ENCODE assay signal across 22 cellular contexts in genomic region chr22:24398409-24398808, GRCh38. TPM values are rescaled to one million over a fixed set of nuclear protein-coding genes. Genes with fewer than 3 reads are reported as not detected.
DNase-seq lines count a peak whose midpoint lies in the region; ATAC-seq and TF ChIP-seq lines count a peak whose summit lies in the region.
"Had no signal": no experiment of that assay in that cellular context is flagged by ENCODE, and none has a peak within 500 bp of the region (broad histone marks: within the 10 kb centered on the region; RNA-seq: fewer than 3 reads in every experiment).

No MANE protein-coding gene starts in this region.

- H3K27ac Mint-ChIP-seq in activated CD8-positive, alpha-beta memory T cell treated with anti-CD3 and anti-CD28 coated beads, Interleukin-2, amount 10 ng/mL, durations not matched to agents 7 days and 5 days, result peak overlapping the region; percentile 6
- peak overlapping the region in 2 of 3 experiments; percentile 20 to 27; a peak in 2 of 7 replicates for H3K27ac Mint-ChIP-seq in H9
- H3K27ac Mint-ChIP-seq in activated CD8-positive, alpha-beta T cell treated with anti-CD3 and anti-CD28 coated beads for 36 hours, result peak overlapping the region; percentile 51
- H3K27ac Mint-ChIP-seq in naive thymus-derived CD4-positive, alpha-beta T cell, result peak overlapping the region in 5 of 9 donors; percentile 34 to 77 (median 59)
- H3K27ac Mint-ChIP-seq: mesothelial cell of epicardium had no signal

- no peaks in the 10 kb centered on the region for H3K27me3 ChIP-seq in H9 (ENCODE audit: insufficient read depth, low read length)
- no peaks in the 10 kb centered on the region for H3K27me3 ChIP-seq in naive thymus-derived CD4-positive, alpha-beta T cell (ENCODE audit: control insufficient read depth in 2 of 2, insufficient read depth in 2 of 2, low read length in 2 of 2)
- no peaks in the 10 kb centered on the region for H3K27me3 ChIP-seq in dorsolateral prefrontal cortex

- no peak overlapping the region for H3T11ph ChIP-seq in H9 (ENCODE audit: low read length)

- no peak overlapping the region for H2BK5ac ChIP-seq in H9 (ENCODE audit: insufficient read length, low read length)

- no peak overlapping the region for H3K4me2 ChIP-seq in H9 (ENCODE audit: insufficient read depth, insufficient read length, low read length)
- H3K4me2 ChIP-seq: A549 had no signal

- H2AFZ ChIP-seq in H9 (ENCODE audit: low read length), result no peak overlapping the region

- no peak for DNase-seq in activated CD8-positive, alpha-beta memory T cell treated with anti-CD3 and anti-CD28 coated beads, Interleukin-2, amount 10 ng/mL, durations not matched to agents 7 days and 5 days
- no peak for DNase-seq in activated CD8-positive, alpha-beta memory T cell treated with anti-CD3 and anti-CD28 coated beads for 24 hours
- DNase-seq in H9, result no peak
- DNase-seq in activated CD8-positive, alpha-beta T cell treated with anti-CD3 and anti-CD28 coated beads for 36 hours, result no peak
- DNase-seq in naive thymus-derived CD4-positive, alpha-beta T cell, result no peak
- no peak for DNase-seq in dorsolateral prefrontal cortex
- DNase-seq in NCI-H2081 (lab: John Stamatoyannopoulos, UW), result no peak
- DNase-seq: activated gamma-delta T cell; CD4-positive, CD25-positive, alpha-beta regulatory T cell; DMS53; NCI-H187; NCI-H345; NK-92 treated with Interleukin-12 subunit alpha and Interleukin-12 subunit beta, amount 100 ng/mL, for 24 hours; stimulated activated CD4-positive, alpha-beta T cell treated with anti-CD3 and anti-CD28 coated beads, Interleukin-15, amount 100 ng/mL, for 24 hours; stimulated activated naive CD8-positive, alpha-beta T cell treated with anti-CD3 and anti-CD28 coated beads, Interleukin-15, Interleukin-2, amounts not matched to agents 100 U/mL and 50 U/mL, for 24 hours; trophoblast cell had no signal

- TF ChIP-seq CTCF in H9 (conservative IDR thresholded peaks at IDR 0.05) (no peak), dorsolateral prefrontal cortex (IDR thresholded peaks at IDR 0.05 in 54 of 56, conservative IDR thresholded peaks at IDR 0.05 in 2 of 56; ENCODE audit: low read depth in 1 of 56, partially characterized antibody in 56 of 56) (no peak)
- no peak for TF ChIP-seq CTCF in activated CD8-positive, alpha-beta T cell treated with anti-CD3 and anti-CD28 coated beads for 36 hours (IDR thresholded peaks at IDR 0.05)

- H3K36me3 ChIP-seq in naive thymus-derived CD4-positive, alpha-beta T cell (ENCODE audit: control insufficient read depth in 2 of 3, insufficient read depth in 3 of 3, low read length in 3 of 3), result peaks cover 0 to 21% (median 0%) of the 10 kb centered on the region in 3 experiments

- H2BK12ac ChIP-seq in H9 (ENCODE audit: insufficient read length, low read depth, low read length), result no peak overlapping the region

- no peak overlapping the region for H3K9ac ChIP-seq in H9 (ENCODE audit: extremely low read depth, insufficient read length, low read length)

- no peak overlapping the region for H2BK15ac ChIP-seq in H9 (ENCODE audit: low read depth, low read length)

- POLR2A ChIA-PET in activated CD8-positive, alpha-beta T cell treated with anti-CD3 and anti-CD28 coated beads for 36 hours (lab: Charles Lee), result no interaction called here
- POLR2A ChIA-PET in naive thymus-derived CD4-positive, alpha-beta T cell (lab: Charles Lee), result interaction anchor here (0.6 to 1.1 kb wide), 2 partner anchors 11 to 40 kb away, joined by 3 to 5 read pairs; no protein-coding TSS in a partner anchor

- no peak overlapping the region for H3K4me3 Mint-ChIP-seq in activated CD8-positive, alpha-beta memory T cell treated with anti-CD3 and anti-CD28 coated beads, Interleukin-2, amount 10 ng/mL, durations not matched to agents 7 days and 5 days
- H3K4me3 Mint-ChIP-seq in H9, result no peak overlapping the region
- no peak overlapping the region for H3K4me3 Mint-ChIP-seq in activated CD8-positive, alpha-beta T cell treated with anti-CD3 and anti-CD28 coated beads for 36 hours
- H3K4me3 Mint-ChIP-seq in naive thymus-derived CD4-positive, alpha-beta T cell, result peak overlapping the region in 1 of 10 donors; percentile 13
- H3K4me3 Mint-ChIP-seq: mesothelial cell of epicardium had no signal

- no peaks in the 10 kb centered on the region for H3K4me1 ChIP-seq in H9 (ENCODE audit: insufficient read depth, low read length)
- H3K4me1 ChIP-seq in naive thymus-derived CD4-positive, alpha-beta T cell (ENCODE audit: control insufficient read depth in 2 of 2, insufficient read depth in 2 of 2, low read length in 2 of 2), result no peaks in the 10 kb centered on the region

- H3K14ac ChIP-seq in H9 (ENCODE audit: insufficient read depth, low read length), result no peak overlapping the region

- H3K27me3 Mint-ChIP-seq in activated CD8-positive, alpha-beta memory T cell treated with anti-CD3 and anti-CD28 coated beads, Interleukin-2, amount 10 ng/mL, durations not matched to agents 7 days and 5 days, result no peaks in the 10 kb centered on the region
- no peaks in the 10 kb centered on the region for H3K27me3 Mint-ChIP-seq in H9 (ENCODE audit: low read depth)
- no peaks in the 10 kb centered on the region for H3K27me3 Mint-ChIP-seq in activated CD8-positive, alpha-beta T cell treated with anti-CD3 and anti-CD28 coated beads for 36 hours
- H3K27me3 Mint-ChIP-seq in naive thymus-derived CD4-positive, alpha-beta T cell, result no peaks in the 10 kb centered on the region
- H3K27me3 Mint-ChIP-seq: CD4-positive, CD25-positive, alpha-beta regulatory T cell had no signal

- H3K23ac ChIP-seq in H9 (ENCODE audit: insufficient read length, low read depth, low read length), result no peak overlapping the region

- no peaks in the 10 kb centered on the region for H3K9me3 Mint-ChIP-seq in activated CD8-positive, alpha-beta memory T cell treated with anti-CD3 and anti-CD28 coated beads, Interleukin-2, amount 10 ng/mL, durations not matched to agents 7 days and 5 days (ENCODE audit: low read depth)
- H3K9me3 Mint-ChIP-seq in H9, result no peaks in the 10 kb centered on the region
- no peaks in the 10 kb centered on the region for H3K9me3 Mint-ChIP-seq in activated CD8-positive, alpha-beta T cell treated with anti-CD3 and anti-CD28 coated beads for 36 hours
- H3K9me3 Mint-ChIP-seq in naive thymus-derived CD4-positive, alpha-beta T cell, result no peaks in the 10 kb centered on the region
- H3K9me3 Mint-ChIP-seq: CD4-positive, CD25-positive, alpha-beta regulatory T cell; mesothelial cell of epicardium had no signal

- CTCF ChIA-PET in activated CD8-positive, alpha-beta memory T cell treated with anti-CD3 and anti-CD28 coated beads, Interleukin-2, amount 10 ng/mL, durations not matched to agents 7 days and 5 days (lab: Charles Lee), result interaction anchor here (0.9 to 1.3 kb wide), 2 partner anchors 16 to 91 kb away, joined by 3 read pairs; no protein-coding TSS in a partner anchor
- CTCF ChIA-PET in activated CD8-positive, alpha-beta T cell treated with anti-CD3 and anti-CD28 coated beads for 36 hours (lab: Charles Lee), result interaction anchor here (1.5 kb wide), 1 partner anchor 104 kb away, joined by 3 read pairs; no protein-coding TSS in a partner anchor
- CTCF ChIA-PET in naive thymus-derived CD4-positive, alpha-beta T cell (lab: Charles Lee), result no interaction called here

- H3K23me2 ChIP-seq in H9 (ENCODE audit: insufficient read length, low read depth, low read length, poor library complexity, severe bottlenecking), result no peaks in the 10 kb centered on the region

- no peaks in the 10 kb centered on the region for H3K79me1 ChIP-seq in H9 (ENCODE audit: insufficient read depth, low read depth, low read length, poor library complexity, severe bottlenecking)

- peaks cover 53% of the 10 kb centered on the region for H3K4me1 Mint-ChIP-seq in activated CD8-positive, alpha-beta memory T cell treated with anti-CD3 and anti-CD28 coated beads, Interleukin-2, amount 10 ng/mL, durations not matched to agents 7 days and 5 days
- no peaks in the 10 kb centered on the region for H3K4me1 Mint-ChIP-seq in H9
- peaks cover 38% of the 10 kb centered on the region for H3K4me1 Mint-ChIP-seq in activated CD8-positive, alpha-beta T cell treated with anti-CD3 and anti-CD28 coated beads for 36 hours (ENCODE audit: low read depth)
- peaks cover 5 to 55% (median 18%) of the 10 kb centered on the region in 7 donors for H3K4me1 Mint-ChIP-seq in naive thymus-derived CD4-positive, alpha-beta T cell

- H2BK20ac ChIP-seq in H9 (ENCODE audit: low read depth, low read length, poor library complexity, severe bottlenecking), result no peak overlapping the region

- H3K4me3 ChIP-seq in naive thymus-derived CD4-positive, alpha-beta T cell (ENCODE audit: low read length), result no peak overlapping the region
- no peak overlapping the region for H3K4me3 ChIP-seq in dorsolateral prefrontal cortex
- H3K4me3 ChIP-seq: A549, coronary artery had no signal

- H3K79me2 ChIP-seq in H9 (ENCODE audit: insufficient read depth, low read length), result no peaks in the 10 kb centered on the region

- H4K91ac ChIP-seq in H9 (ENCODE audit: insufficient read length, low read depth, low read length), result no peak overlapping the region

- H3K4ac ChIP-seq in H9 (ENCODE audit: low read depth, low read length), result no peak overlapping the region

- H4K5ac ChIP-seq in H9 (ENCODE audit: insufficient read length, low read depth, low read length), result no peak overlapping the region

- no peaks in the 10 kb centered on the region for H3K9me3 ChIP-seq in H9 (ENCODE audit: control insufficient read depth, low read depth, low read length)
- H3K9me3 ChIP-seq in naive thymus-derived CD4-positive, alpha-beta T cell (ENCODE audit: control insufficient read depth in 2 of 3, low read length in 3 of 3), result no peaks in the 10 kb centered on the region
- H3K9me3 ChIP-seq: A549 had no signal

- no peak overlapping the region for H2AK5ac ChIP-seq in H9 (ENCODE audit: insufficient read length, low read length)

- no peak overlapping the region for H2BK120ac ChIP-seq in H9 (ENCODE audit: low read depth, low read length, poor library complexity, severe bottlenecking)

- no peaks in the 10 kb centered on the region for H4K20me1 ChIP-seq in H9 (ENCODE audit: control insufficient read depth, insufficient read depth, insufficient read length)

- H3K18ac ChIP-seq in H9 (ENCODE audit: insufficient read length, low read depth, low read length), result no peak overlapping the region

- H3K27ac ChIP-seq in H9 (ENCODE audit: insufficient read length, low read depth, low read length) (no peak overlapping the region), dorsolateral prefrontal cortex (no peak overlapping the region)
- H3K27ac ChIP-seq in naive thymus-derived CD4-positive, alpha-beta T cell (ENCODE audit: low read depth, low read length), result no peak overlapping the region
- H3K27ac ChIP-seq: A549, coronary artery, RWPE1, VCaP had no signal

- no peak for ATAC-seq in activated CD8-positive, alpha-beta memory T cell treated with anti-CD3 and anti-CD28 coated beads, Interleukin-2, amount 10 ng/mL, durations not matched to agents 7 days and 5 days
- ATAC-seq in activated CD8-positive, alpha-beta T cell treated with anti-CD3 and anti-CD28 coated beads for 36 hours, result no peak
- ATAC-seq in naive thymus-derived CD4-positive, alpha-beta T cell, result no peak
- ATAC-seq in HG02588 (IDR thresholded peaks at IDR 0.05; ENCODE audit: unreplicated experiment), result no peak
- ATAC-seq: A549; stimulated activated naive CD8-positive, alpha-beta T cell treated with anti-CD3 and anti-CD28 coated beads, Interleukin-15, Interleukin-2, amounts not matched to agents 100 U/mL and 50 U/mL, for 24 hours had no signal

- peaks cover 9% of the 10 kb centered on the region for H3K36me3 Mint-ChIP-seq in activated CD8-positive, alpha-beta memory T cell treated with anti-CD3 and anti-CD28 coated beads, Interleukin-2, amount 10 ng/mL, durations not matched to agents 7 days and 5 days
- H3K36me3 Mint-ChIP-seq in H9 (ENCODE audit: insufficient read depth in 1 of 3, low read depth in 3 of 3), result peaks cover 11 to 36% (median 24%) of the 10 kb centered on the region in 3 experiments; a peak in 5 of 7 replicates
- peaks cover 23% of the 10 kb centered on the region for H3K36me3 Mint-ChIP-seq in activated CD8-positive, alpha-beta T cell treated with anti-CD3 and anti-CD28 coated beads for 36 hours (ENCODE audit: low read depth)
- H3K36me3 Mint-ChIP-seq in naive thymus-derived CD4-positive, alpha-beta T cell, result peaks cover 4 to 36% (median 10%) of the 10 kb centered on the region in 5 donors

- H4K8ac ChIP-seq in H9 (replicated peaks; ENCODE audit: insufficient read length, low read depth, low read length), result no peak overlapping the region

- intact Hi-C loops in activated CD8-positive, alpha-beta T cell treated with anti-CD3 and anti-CD28 coated beads for 36 hours (cut with micrococcal nuclease), result no loop called here
- intact Hi-C loops in naive thymus-derived CD4-positive, alpha-beta T cell (cut with micrococcal nuclease), result loop anchor here (5.0 to 10.0 kb wide), 2 partner anchors 71 to 74 kb away; no protein-coding TSS in a partner anchor
- intact Hi-C loops in dorsolateral prefrontal cortex (cut with DNase I), result no loop called here

- no peak overlapping the region for H3K56ac ChIP-seq in H9 (ENCODE audit: insufficient read length, low read depth, low read length)

RNA-seq across cellular contexts. Expression of gene ADORA2A, which starts 29.0 kb away (rescaled TPM):
- 10 to 100 TPM; 19.7 to 21.1 TPM for total RNA-seq in activated CD8-positive, alpha-beta memory T cell treated with anti-CD3 and anti-CD28 coated beads, Interleukin-2, amount 10 ng/mL, durations not matched to agents 7 days and 5 days
- total RNA-seq in H9 (2021) (3.5 and 3.9 TPM in 2 replicates), dorsolateral prefrontal cortex (10 to 100 TPM in 68 of 120 experiments, 1 to 10 TPM in 52; 3.3 to 35.0 (median 10.9) TPM)
- total RNA-seq in activated CD8-positive, alpha-beta T cell treated with anti-CD3 and anti-CD28 coated beads for 36 hours, result 10 to 100 TPM; 41.4 to 42.9 TPM
- 10 to 100 TPM; 22.5 to 43.7 (median 33.4) TPM for total RNA-seq in naive thymus-derived CD4-positive, alpha-beta T cell
- polyA plus RNA-seq in naive thymus-derived CD4-positive, alpha-beta T cell, result 100 to 1,000 TPM in 1 of 2 donors, 10 to 100 TPM in 1; 79.5 to 127 TPM

Comparison
In these comparisons a context has a peak if more than half of its experiments do, and no peak if none do; other contexts are left out.
1. H3K27ac Mint-ChIP-seq: peak in every context shown above with its lines; median percentile 59 in naive thymus-derived CD4-positive, alpha-beta T cell; 51 in activated CD8-positive, alpha-beta T cell treated with anti-CD3 and anti-CD28 coated beads for 36 hours; 24 in H9; 6 in activated CD8-positive, alpha-beta memory T cell treated with anti-CD3 and anti-CD28 coated beads, Interleukin-2, amount 10 ng/mL, durations not matched to agents 7 days and 5 days.
2. intact Hi-C loops: an anchor here in naive thymus-derived CD4-positive, alpha-beta T cell (5.0 to 10.0 kb wide); none called in activated CD8-positive, alpha-beta T cell treated with anti-CD3 and anti-CD28 coated beads for 36 hours and dorsolateral prefrontal cortex.